In the genomic region with DNA sequence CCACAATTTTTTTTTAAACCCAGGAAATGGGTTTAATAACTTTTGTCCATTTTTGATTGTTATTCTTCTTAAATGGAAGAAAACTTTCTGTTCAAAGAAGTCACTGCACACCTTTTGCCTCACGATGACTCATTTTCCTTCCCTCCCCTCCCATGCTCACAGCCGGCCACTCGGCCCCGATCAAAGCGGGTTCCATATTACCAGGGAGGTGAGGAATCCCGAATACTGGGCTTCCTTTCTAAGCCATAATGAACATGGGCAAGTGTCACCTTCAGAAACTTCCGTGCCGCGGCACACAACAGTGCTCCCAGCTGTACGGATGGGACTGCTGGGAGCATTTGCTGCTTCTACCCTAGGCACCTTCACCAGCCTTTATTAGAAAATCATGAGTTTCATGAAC, we compare ENCODE assay signal across 31 cellular contexts.
"Had no signal": no experiment of that assay in that cellular context is flagged by ENCODE, and none has a peak within 500 bp of the region (broad histone marks: within the 10 kb centered on the region; RNA-seq: fewer than 3 reads in every experiment).

No MANE protein-coding gene starts in this region.

- H3K27ac ChIP-seq: heart right ventricle, left lung, lower lobe of right lung, neutrophil, parathyroid adenoma, right atrium auricular region, right lobe of liver, stomach, testis, tibial artery, upper lobe of right lung had no signal

- H3K4me2 ChIP-seq: smooth muscle cell had no signal

- H3K4me3 ChIP-seq: heart right ventricle, left lung, lower lobe of right lung, mucosa of descending colon, right atrium auricular region, right lobe of liver, smooth muscle cell, stomach, testis, tibial artery, upper lobe of right lung had no signal

- H3K36me3 Mint-ChIP-seq: natural killer cell treated with Interleukin-12 subunit alpha and Interleukin-12 subunit beta and Interleukin-15 and Interleukin-18, amount 100 ng/mL, for 72 hours had no signal

- H3K9ac ChIP-seq: parathyroid adenoma had no signal

- H3K27me3 Mint-ChIP-seq: natural killer cell treated with Interleukin-12 subunit alpha and Interleukin-12 subunit beta and Interleukin-15 and Interleukin-18, amount 100 ng/mL, for 72 hours; stimulated activated naive B cell treated with anti-CD40 and anti-IgM and Interleukin-4, amounts not matched to agents 10 μg/mL and 1 μg/mL and 100 μg/mL, for 72 hours had no signal

- DNase-seq: heart right ventricle; hippocampal formation; kidney glomerular epithelial cell; left colon; left lung; lower lobe of right lung; mammary epithelial cell; mesendoderm; midbrain; mucosa of descending colon; naive thymus-derived CD4-positive, alpha-beta T cell; occipital lobe; right lobe of liver; stimulated activated CD4-positive, alpha-beta T cell treated with anti-CD3 and anti-CD28 coated beads, Interleukin-12 subunit alpha, Interleukin-12 subunit beta, amount 100 ng/mL, for 4 hours; stimulated activated CD4-positive, alpha-beta T cell treated with anti-CD3 and anti-CD28 coated beads, Interleukin-15, amount 100 ng/mL, for 24 hours; stimulated activated CD4-positive, alpha-beta T cell treated with anti-CD3 and anti-CD28 coated beads, Interleukin-2, amount 100 ng/mL, for 24 hours; stimulated activated CD4-positive, alpha-beta T cell treated with anti-CD3 and anti-CD28 coated beads, Interleukin-4, amount 100 ng/mL, for 1 hour; stimulated activated naive B cell treated with anti-CD40 and anti-IgM and Interleukin-4, amounts not matched to agents 10 μg/mL and 1 μg/mL and 100 μg/mL, for 72 hours; stimulated activated naive CD8-positive, alpha-beta T cell treated with anti-CD3 and anti-CD28 coated beads, Interleukin-15, Interleukin-2, amounts not matched to agents 100 U/mL and 50 U/mL, for 24 hours; stomach; testis; tibial artery; trophoblast cell; upper lobe of right lung had no signal

- H3K27ac Mint-ChIP-seq: naive thymus-derived CD4-positive, alpha-beta T cell; natural killer cell treated with Interleukin-12 subunit alpha and Interleukin-12 subunit beta and Interleukin-15 and Interleukin-18, amount 100 ng/mL, for 72 hours; stimulated activated naive B cell treated with anti-CD40 and anti-IgM and Interleukin-4, amounts not matched to agents 10 μg/mL and 1 μg/mL and 100 μg/mL, for 72 hours had no signal

- H3K36me3 ChIP-seq: heart right ventricle, left lung, lower lobe of right lung, neutrophil, right atrium auricular region, right lobe of liver, stomach, tibial artery, upper lobe of right lung had no signal

- H3K27me3 ChIP-seq: heart right ventricle, left lung, neutrophil, right atrium auricular region, right lobe of liver, stomach, testis, tibial artery, upper lobe of right lung had no signal

- H3K9me3 ChIP-seq: heart right ventricle, left lung, lower lobe of right lung, mucosa of descending colon, neutrophil, right atrium auricular region, right lobe of liver, stomach, testis, tibial artery, upper lobe of right lung had no signal

- FAIRE-seq: keratinocyte, urothelium cell line had no signal

- H3K4me1 Mint-ChIP-seq: stimulated activated naive B cell treated with anti-CD40 and anti-IgM and Interleukin-4, amounts not matched to agents 10 μg/mL and 1 μg/mL and 100 μg/mL, for 72 hours had no signal

- H3K9me3 Mint-ChIP-seq: naive thymus-derived CD4-positive, alpha-beta T cell; natural killer cell treated with Interleukin-12 subunit alpha and Interleukin-12 subunit beta and Interleukin-15 and Interleukin-18, amount 100 ng/mL, for 72 hours; stimulated activated naive B cell treated with anti-CD40 and anti-IgM and Interleukin-4, amounts not matched to agents 10 μg/mL and 1 μg/mL and 100 μg/mL, for 72 hours had no signal

- H2AFZ ChIP-seq: parathyroid adenoma had no signal

- H3K4me3 Mint-ChIP-seq: naive thymus-derived CD4-positive, alpha-beta T cell; natural killer cell treated with Interleukin-12 subunit alpha and Interleukin-12 subunit beta and Interleukin-15 and Interleukin-18, amount 100 ng/mL, for 72 hours; stimulated activated naive B cell treated with anti-CD40 and anti-IgM and Interleukin-4, amounts not matched to agents 10 μg/mL and 1 μg/mL and 100 μg/mL, for 72 hours had no signal

- H3K79me2 ChIP-seq: parathyroid adenoma had no signal

- H3K4me1 ChIP-seq: left lung, lower lobe of right lung, parathyroid adenoma, right atrium auricular region, right lobe of liver, testis, upper lobe of right lung had no signal

- ATAC-seq: heart right ventricle; left colon; left lung; lower lobe of right lung; mucosa of descending colon; naive thymus-derived CD4-positive, alpha-beta T cell; natural killer cell treated with Interleukin-12 subunit alpha and Interleukin-12 subunit beta and Interleukin-15 and Interleukin-18, amount 100 ng/mL, for 72 hours; right lobe of liver; stimulated activated naive B cell treated with anti-CD40 and anti-IgM and Interleukin-4, amounts not matched to agents 10 μg/mL and 1 μg/mL and 100 μg/mL, for 72 hours; stimulated activated naive CD8-positive, alpha-beta T cell treated with anti-CD3 and anti-CD28 coated beads, Interleukin-15, Interleukin-2, amounts not matched to agents 100 U/mL and 50 U/mL, for 24 hours; upper lobe of right lung had no signal
